In genomic region chr15:70171224-70171886, GRCh38 we compare ENCODE assay signal across 18 cellular contexts.
DNase-seq lines count a peak whose midpoint lies in the region; TF ChIP-seq lines count a peak whose summit lies in the region.
"Had no signal": no experiment of that assay in that cellular context is flagged by ENCODE, and none has a peak within 500 bp of the region (broad histone marks: within the 10 kb centered on the region; RNA-seq: fewer than 3 reads in every experiment).

No MANE protein-coding gene starts in this region.

- H3K4me1 Mint-ChIP-seq in endodermal cell (peaks cover 24% of the 10 kb centered on the region), chondrocyte (ENCODE audit: low read depth) (no peaks in the 10 kb centered on the region)
- H3K4me1 Mint-ChIP-seq: B cell had no signal

- no peak overlapping the region for H4K8ac ChIP-seq in mesendoderm (ENCODE audit: low read depth, low read length)

- WGBS in endodermal cell (ENCODE audit: insufficient coverage in 1 of 2, insufficient read length in 1 of 2), 2 experiments: 48 to 59% methylated on average over 7 to 10 of the region's 10 CpGs
- WGBS in mesendoderm (ENCODE audit: extremely low coverage, insufficient coverage, low lambda C conversion rate): no CpG with 5 or more reads among the region's 10 CpGs
- WGBS in prostate gland: 74% methylated on average over 10 of the region's 10 CpGs

- H3K79me1 ChIP-seq in mesendoderm (ENCODE audit: low read length): no peaks in the 10 kb centered on the region

- H3K9me3 ChIP-seq in endodermal cell (ENCODE audit: control insufficient read depth, low read length) (no peaks in the 10 kb centered on the region), prostate gland (no peaks in the 10 kb centered on the region)
- H3K9me3 ChIP-seq: Peyer's patch had no signal

- TF ChIP-seq CTCF in endodermal cell (conservative IDR thresholded peaks at IDR 0.05): no peak
- no peak for TF ChIP-seq CTCF in chondrocyte (IDR thresholded peaks at IDR 0.05)
- TF ChIP-seq CTCF in prostate gland (IDR thresholded peaks at IDR 0.05): no peak

- H3K9me3 Mint-ChIP-seq in endodermal cell: no peaks in the 10 kb centered on the region
- no peaks in the 10 kb centered on the region for H3K9me3 Mint-ChIP-seq in chondrocyte (ENCODE audit: low read depth)
- H3K9me3 Mint-ChIP-seq: CD8-positive, alpha-beta T cell had no signal

- H3K56ac ChIP-seq in mesendoderm (ENCODE audit: low read length): peak overlapping the region; percentile 54

- no peak overlapping the region for H3K4ac ChIP-seq in mesendoderm (ENCODE audit: low read depth, low read length)

- H3K4me3 Mint-ChIP-seq in endodermal cell: no peak overlapping the region
- no peak overlapping the region for H3K4me3 Mint-ChIP-seq in chondrocyte (ENCODE audit: unreplicated experiment)
- H3K4me3 Mint-ChIP-seq: B cell; CD8-positive, alpha-beta T cell had no signal

- H3K18ac ChIP-seq in mesendoderm (ENCODE audit: low read length): peak overlapping the region; percentile 32

- no peak overlapping the region for H3K23ac ChIP-seq in mesendoderm (ENCODE audit: low read length)

- H3K4me3 ChIP-seq in endodermal cell (ENCODE audit: low read length): no peak overlapping the region
- H3K4me3 ChIP-seq in mesendoderm (ENCODE audit: low read length): no peak overlapping the region
- no peak overlapping the region for H3K4me3 ChIP-seq in prostate gland
- H3K4me3 ChIP-seq: Peyer's patch had no signal

- TF ChIP-seq POLR2A in prostate gland (IDR thresholded peaks at IDR 0.05): no peak

- no peak overlapping the region for H3K27ac Mint-ChIP-seq in endodermal cell
- no peak overlapping the region for H3K27ac Mint-ChIP-seq in chondrocyte (ENCODE audit: unreplicated experiment)
- H3K27ac Mint-ChIP-seq: B cell; CD8-positive, alpha-beta T cell had no signal

- intact Hi-C loops in prostate gland (cut with DNase I): no loop called here

- DNase-seq in CMK (ENCODE audit: low read depth): peak; percentile 94
- DNase-seq in OCI-M1 (lab: John Stamatoyannopoulos, UW): peak; percentile 83
- peak; percentile 71 for DNase-seq in endodermal cell
- peak; percentile 96 for DNase-seq in mesendoderm
- no peak for DNase-seq in chondrocyte (ENCODE audit: low spot score)
- DNase-seq in C1 segment of cervical spinal cord (lab: John Stamatoyannopoulos, UW): no peak
- no peak for DNase-seq in prostate gland (ENCODE audit: low spot score)
- DNase-seq in NCI-H2029 (lab: John Stamatoyannopoulos, UW): no peak
- DNase-seq: CD8-positive, alpha-beta T cell; DMS 273 treated with DMSO at 0.1 percent for 48 hours; Kasumi-1; NCI-H1105 treated with DMSO at 0.1 percent for 48 hours; NCI-H187; NCI-H446 treated with DMSO at 0.1 percent for 48 hours; NCI-H774; Peyer's patch; SHP77 treated with DMSO at 0.1 percent for 48 hours had no signal

- no peak overlapping the region for H4K5ac ChIP-seq in mesendoderm (ENCODE audit: low read length)

- peak overlapping the region; percentile 62 for H2AK5ac ChIP-seq in mesendoderm (ENCODE audit: low read length)

- H3K9ac ChIP-seq in endodermal cell (ENCODE audit: extremely low read depth, low read length, poor library complexity, severe bottlenecking) (no peak overlapping the region), mesendoderm (ENCODE audit: low read length) (no peak overlapping the region)

- no peaks in the 10 kb centered on the region for H3K79me2 ChIP-seq in mesendoderm (ENCODE audit: control insufficient read depth, insufficient read depth, low read length)

- H2BK5ac ChIP-seq in mesendoderm (ENCODE audit: low read length): no peak overlapping the region

- H2BK120ac ChIP-seq in mesendoderm (ENCODE audit: low read depth, low read length): no peak overlapping the region

- H3K36me3 ChIP-seq in endodermal cell (ENCODE audit: control insufficient read depth, insufficient read depth, low read length) (no peaks in the 10 kb centered on the region), mesendoderm (ENCODE audit: control insufficient read depth, insufficient read depth, low read length) (no peaks in the 10 kb centered on the region), prostate gland (no peaks in the 10 kb centered on the region)
- H3K36me3 ChIP-seq: Peyer's patch had no signal

- H2BK15ac ChIP-seq in mesendoderm (replicated peaks; ENCODE audit: low read depth): no peak overlapping the region

- H3K36me3 Mint-ChIP-seq in endodermal cell (ENCODE audit: low read depth) (no peaks in the 10 kb centered on the region), chondrocyte (ENCODE audit: low read depth) (no peaks in the 10 kb centered on the region)
- H3K36me3 Mint-ChIP-seq: CD8-positive, alpha-beta T cell had no signal

- peaks cover 88% of the 10 kb centered on the region for H3K27me3 Mint-ChIP-seq in endodermal cell (ENCODE audit: insufficient read depth)
- H3K27me3 Mint-ChIP-seq in chondrocyte (ENCODE audit: low read depth): peaks cover 31% of the 10 kb centered on the region
- H3K27me3 Mint-ChIP-seq: B cell had no signal

- peaks cover 20% of the 10 kb centered on the region for H3K4me1 ChIP-seq in endodermal cell (ENCODE audit: control insufficient read depth, insufficient read depth, low read length)
- H3K4me1 ChIP-seq in mesendoderm (ENCODE audit: control insufficient read depth, low read depth, low read length): peaks cover 10% of the 10 kb centered on the region
- H3K4me1 ChIP-seq in prostate gland (replicated peaks): no peaks in the 10 kb centered on the region
- H3K4me1 ChIP-seq: Peyer's patch had no signal

- H3K4me2 ChIP-seq in mesendoderm (ENCODE audit: low read length): peak overlapping the region; percentile 27

- H3K27ac ChIP-seq in endodermal cell (ENCODE audit: low read depth, low read length) (no peak overlapping the region), mesendoderm (ENCODE audit: low read depth, low read length) (no peak overlapping the region), prostate gland (no peak overlapping the region)
- H3K27ac ChIP-seq: Peyer's patch had no signal

- H3K27me3 ChIP-seq in endodermal cell (ENCODE audit: control insufficient read depth, insufficient read depth, low read length, poor library complexity, severe bottlenecking) (peaks cover 96% of the 10 kb centered on the region), mesendoderm (ENCODE audit: insufficient read depth, low read length, poor library complexity) (no peaks in the 10 kb centered on the region), prostate gland (replicated peaks; ENCODE audit: insufficient read depth) (no peaks in the 10 kb centered on the region)
- H3K27me3 ChIP-seq: Peyer's patch had no signal

Comparison
In these comparisons a context has a peak if more than half of its experiments do, and no peak if none do; other contexts are left out.
1. DNase-seq: peak in CMK (single experiment), OCI-M1 (single experiment), endodermal cell (single experiment) and mesendoderm (single experiment); none in chondrocyte (single experiment), C1 segment of cervical spinal cord (0 of 14), prostate gland (single experiment) and NCI-H2029 (single experiment).